In the genomic region with DNA sequence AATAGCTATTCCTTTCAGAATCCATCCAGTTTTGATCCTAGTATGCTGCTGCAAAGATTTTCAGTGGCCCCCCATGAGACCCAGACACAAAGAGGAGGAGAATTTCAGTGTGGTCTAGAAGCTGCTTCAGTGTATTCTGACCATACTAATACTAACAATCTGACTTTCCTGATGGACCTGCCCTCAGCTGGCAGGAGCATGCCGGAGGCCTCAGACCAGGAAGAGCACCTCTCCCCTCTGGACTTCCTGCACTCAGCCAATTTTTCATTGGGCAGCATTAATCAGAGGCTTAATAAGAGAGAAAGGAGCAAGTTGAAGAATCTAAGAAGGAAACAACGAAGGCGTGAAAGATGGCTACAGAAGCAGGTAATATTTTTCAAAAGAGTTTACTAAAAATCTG, we compare ENCODE assay signal across 24 cellular contexts. TPM values are rescaled to one million over a fixed set of nuclear protein-coding genes. Genes with fewer than 3 reads are reported as not detected.
"Had no signal": no experiment of that assay in that cellular context is flagged by ENCODE, and none has a peak within 500 bp of the region (broad histone marks: within the 10 kb centered on the region; RNA-seq: fewer than 3 reads in every experiment).

No MANE protein-coding gene starts in this region.

- H3K36me3 ChIP-seq: brain microvascular endothelial cell, spleen had no signal

- H3K9me3 ChIP-seq: esophagus squamous epithelium, gastroesophageal sphincter, spleen, tibial artery had no signal

- DNase-seq: activated CD4-positive, alpha-beta T cell treated with anti-CD3 and anti-CD28 coated beads for 1 hour; activated CD4-positive, alpha-beta T cell treated with anti-CD3 and anti-CD28 coated beads, Interleukin-2, amount 50 U/mL, for 1 hour; activated CD8-positive, alpha-beta T cell treated with anti-CD3 and anti-CD28 coated beads, Interleukin-2, amount 10 ng/mL, durations not matched to agents 7 days and 5 days; activated T-cell treated with anti-CD3 and anti-CD28 coated beads, Interleukin-2, amount 50 U/mL, for 1 hour; aorta; brain microvascular endothelial cell; central memory CD4-positive, alpha-beta T cell; esophagus squamous epithelium; head of caudate nucleus; islet precursor cell; left colon; mesendoderm; naive B cell; spleen; stimulated activated CD4-positive, alpha-beta T cell treated with anti-CD3 and anti-CD28 coated beads, Interleukin-4, amount 100 ng/mL, for 24 hours; stimulated activated naive CD4-positive, alpha-beta T cell treated with Interleukin-2 at 50 U/mL for 16 hours; T-helper 9 cell; tibial artery had no signal

- H3K27me3 ChIP-seq: brain microvascular endothelial cell, dorsolateral prefrontal cortex, esophagus squamous epithelium, gastroesophageal sphincter, spleen, tibial artery had no signal

- ATAC-seq: activated CD8-positive, alpha-beta T cell treated with anti-CD3 and anti-CD28 coated beads, Interleukin-2, amount 10 ng/mL, durations not matched to agents 7 days and 5 days; activated naive CD4-positive, alpha-beta T cell treated with anti-CD3 and anti-CD28 coated beads, Interleukin-2, amount 50 U/mL, for 72 hours; activated T-helper 17 cell treated with anti-CD3 and anti-CD28 coated beads, Interleukin-2, amount 50 U/mL, for 72 hours; gastroesophageal sphincter; left colon had no signal

- H3K27ac ChIP-seq: brain microvascular endothelial cell, esophagus squamous epithelium, gastroesophageal sphincter, spleen had no signal

- FAIRE-seq: colon had no signal

- H3K4me1 ChIP-seq: esophagus squamous epithelium, gastroesophageal sphincter, spleen had no signal

- H3K4me3 ChIP-seq: esophagus squamous epithelium, gastroesophageal sphincter, spleen, tibial artery had no signal

RNA-seq across cellular contexts. Expression of a gene that starts 48.5 kb away (rescaled TPM):
- total RNA-seq: activated CD8-positive, alpha-beta T cell treated with anti-CD3 and anti-CD28 coated beads, Interleukin-2, amount 10 ng/mL, durations not matched to agents 7 days and 5 days; activated naive CD4-positive, alpha-beta T cell treated with anti-CD3 and anti-CD28 coated beads, Interleukin-2, amount 50 U/mL, for 72 hours; activated T-helper 17 cell treated with anti-CD3 and anti-CD28 coated beads, Interleukin-2, amount 50 U/mL, for 72 hours; T-helper 1 cell treated with Interleukin-12 subunit alpha and Interleukin-12 subunit beta and Interleukin-4 antibody, amounts not matched to agents 30 ng/mL and 1 ng/mL, for 36 hours had no signal
